Comparison of ENCODE assay signal across 19 cellular contexts in genomic region chr3:74066456-74066855, GRCh38.
DNase-seq lines count a peak whose midpoint lies in the region; ATAC-seq lines count a peak whose summit lies in the region.
"Had no signal": no experiment of that assay in that cellular context is flagged by ENCODE, and none has a peak within 500 bp of the region (broad histone marks: within the 10 kb centered on the region; RNA-seq: fewer than 3 reads in every experiment).

No MANE protein-coding gene starts in this region.

- H3K27me3 ChIP-seq in H7 (ENCODE audit: control insufficient read depth, insufficient read depth, low read length) (no peaks in the 10 kb centered on the region), NT2/D1 (ENCODE audit: insufficient read depth, insufficient read length) (no peaks in the 10 kb centered on the region)

- no peaks in the 10 kb centered on the region for H3K36me3 ChIP-seq in H7 (replicated peaks; ENCODE audit: control insufficient read depth, insufficient read depth, low read length)
- H3K36me3 ChIP-seq in NT2/D1 (ENCODE audit: insufficient read depth, insufficient read length, low read length), result no peaks in the 10 kb centered on the region

- no peak overlapping the region for H3K4me3 Mint-ChIP-seq in activated naive CD4-positive, alpha-beta T cell treated with anti-CD3 and anti-CD28 coated beads, Interleukin-2, amount 10 ng/mL, durations not matched to agents 7 days and 5 days
- H3K4me3 Mint-ChIP-seq: B cell; CD14-positive monocyte; T-helper 1 cell treated with Interleukin-12 subunit alpha and Interleukin-12 subunit beta and Interleukin-4 antibody, amounts not matched to agents 30 μg/mL and 1 μg/mL, for 36 hours had no signal

- H3K9ac ChIP-seq in NT2/D1 (ENCODE audit: insufficient read length, low read depth), result no peak overlapping the region

- CTCF ChIA-PET in activated naive CD4-positive, alpha-beta T cell treated with anti-CD3 and anti-CD28 coated beads, Interleukin-2, amount 10 ng/mL, durations not matched to agents 7 days and 5 days (lab: Charles Lee), result no interaction called here

- H3K4me1 Mint-ChIP-seq in activated naive CD4-positive, alpha-beta T cell treated with anti-CD3 and anti-CD28 coated beads, Interleukin-2, amount 10 ng/mL, durations not matched to agents 7 days and 5 days, result no peaks in the 10 kb centered on the region
- H3K4me1 Mint-ChIP-seq: B cell, CD14-positive monocyte had no signal

- H3K9me3 ChIP-seq in NT2/D1 (ENCODE audit: insufficient read depth, low read length), result no peaks in the 10 kb centered on the region
- H3K9me3 ChIP-seq: A549 had no signal

- DNase-seq in H7 (peak; percentile 25), NT2/D1 (ENCODE audit: low read depth, low spot score) (peak; percentile 30), islet precursor cell (peak; percentile 52), retina (peak; percentile 12), NCI-H345 (lab: John Stamatoyannopoulos, UW) (no peak)
- DNase-seq in activated naive CD4-positive, alpha-beta T cell treated with anti-CD3 and anti-CD28 coated beads, Interleukin-2, amount 10 ng/mL, durations not matched to agents 7 days and 5 days, result no peak
- DNase-seq: GF-D8, KBM-7, NCI-H1048, NCI-H1436 treated with DMSO at 0.1 percent for 48 hours, NCI-H1930, NCI-H2227 treated with DMSO at 0.1 percent for 48 hours, SHP77 had no signal

- no peak for ATAC-seq in GM21381 (IDR thresholded peaks at IDR 0.05; ENCODE audit: unreplicated experiment)
- ATAC-seq: A549, HCT116 had no signal

- H3K4me1 ChIP-seq in NT2/D1 (ENCODE audit: insufficient read depth, insufficient read length), result no peaks in the 10 kb centered on the region
- H3K4me1 ChIP-seq: A549 had no signal

- H3K9me3 Mint-ChIP-seq in activated naive CD4-positive, alpha-beta T cell treated with anti-CD3 and anti-CD28 coated beads, Interleukin-2, amount 10 ng/mL, durations not matched to agents 7 days and 5 days, result peaks cover 7% of the 10 kb centered on the region

- H3K27me3 Mint-ChIP-seq in activated naive CD4-positive, alpha-beta T cell treated with anti-CD3 and anti-CD28 coated beads, Interleukin-2, amount 10 ng/mL, durations not matched to agents 7 days and 5 days, result no peaks in the 10 kb centered on the region
- H3K27me3 Mint-ChIP-seq: B cell had no signal

- no peaks in the 10 kb centered on the region for H3K36me3 Mint-ChIP-seq in activated naive CD4-positive, alpha-beta T cell treated with anti-CD3 and anti-CD28 coated beads, Interleukin-2, amount 10 ng/mL, durations not matched to agents 7 days and 5 days
- H3K36me3 Mint-ChIP-seq: CD14-positive monocyte had no signal

- H3K4me3 ChIP-seq in H7 (ENCODE audit: insufficient read depth, low read depth, low read length) (no peak overlapping the region), NT2/D1 (ENCODE audit: insufficient read length, low read depth) (no peak overlapping the region)
- H3K4me3 ChIP-seq: A549 had no signal

- no peak overlapping the region for H3K27ac Mint-ChIP-seq in activated naive CD4-positive, alpha-beta T cell treated with anti-CD3 and anti-CD28 coated beads, Interleukin-2, amount 10 ng/mL, durations not matched to agents 7 days and 5 days
- H3K27ac Mint-ChIP-seq: B cell; CD14-positive monocyte; T-helper 1 cell treated with Interleukin-12 subunit alpha and Interleukin-12 subunit beta and Interleukin-4 antibody, amounts not matched to agents 30 μg/mL and 1 μg/mL, for 36 hours had no signal

Comparison
In these comparisons a context has a peak if more than half of its experiments do, and no peak if none do; other contexts are left out.
1. DNase-seq: peak in H7 (single experiment), NT2/D1 (single experiment), islet precursor cell (single experiment) and retina (single experiment); none in NCI-H345 (single experiment) and activated naive CD4-positive, alpha-beta T cell treated with anti-CD3 and anti-CD28 coated beads, Interleukin-2, amount 10 ng/mL, durations not matched to agents 7 days and 5 days (single experiment).